In genomic region chr17:82547981-82548380, GRCh38 we compare ENCODE assay signal across 1 cellular context.
TF ChIP-seq lines count a peak whose summit lies in the region.

No MANE protein-coding gene starts in this region.

TF ChIP-seq in K562, 482 proteins besides CTCF, POLR2A, EP300 and RAD21 (continues in another document):
- TF ChIP-seq ZMIZ1 (IDR thresholded peaks at IDR 0.05; ENCODE audit: low read depth in 2 of 2, low read length in 2 of 2) (no peak), STAT5A (IDR thresholded peaks at IDR 0.05; ENCODE audit: borderline replicate concordance, low read length) (no peak), TRIM28 (IDR thresholded peaks at IDR 0.05) (peak; percentile 91), PTBP1 (IDR thresholded peaks at IDR 0.05; ENCODE audit: low read depth, low read length) (no peak), ZNF436 (CRISPR knock-in tag; IDR thresholded peaks at IDR 0.05) (no peak), MLLT1 (IDR thresholded peaks at IDR 0.05) (no peak), TRIM24 (IDR thresholded peaks at IDR 0.05) (0 out of 4 replicates have a peak, but pooled peaks of 1 of the 2 experiments have one; percentile 28), RCOR1 (IDR thresholded peaks at IDR 0.05; ENCODE audit: borderline replicate concordance in 1 of 2, low read depth in 2 of 2, low read length in 2 of 2) (peak in 1 of 2 experiments; percentile 29; a peak in 1 of 4 replicates), SNIP1 (IDR thresholded peaks at IDR 0.05; ENCODE audit: low read depth) (no peak), CHD4 (IDR thresholded peaks at IDR 0.05; ENCODE audit: insufficient read depth, insufficient replicate concordance, low read depth, low read length, poor library complexity, severe bottlenecking) (no peak), CBX2 (IDR thresholded peaks at IDR 0.05; ENCODE audit: insufficient read depth, low read length, poor library complexity, severe bottlenecking) (no peak), ZNF354B (CRISPR knock-in tag; IDR thresholded peaks at IDR 0.05) (no peak), ZFP91 (CRISPR knock-in tag; IDR thresholded peaks at IDR 0.05) (no peak), NR1H2 (CRISPR knock-in tag; IDR thresholded peaks at IDR 0.05) (no peak), TSC22D4 (tag; IDR thresholded peaks at IDR 0.05) (no peak), ZC3H11A (IDR thresholded peaks at IDR 0.05; ENCODE audit: low read depth, low read length) (no peak), E2F1 (CRISPR knock-in tag; IDR thresholded peaks at IDR 0.05) (no peak), ZBTB17 (CRISPR knock-in tag; IDR thresholded peaks at IDR 0.05) (no peak), STAG1 (CRISPR knock-in tag; IDR thresholded peaks at IDR 0.05; ENCODE audit: borderline replicate concordance) (no peak), ZNF407 (IDR thresholded peaks at IDR 0.05; ENCODE audit: low read depth) (peak; percentile 75), STAT6 (CRISPR knock-in tag; IDR thresholded peaks at IDR 0.05) (no peak), BCOR (IDR thresholded peaks at IDR 0.05) (0 out of 2 replicates have a peak, but pooled peaks have one; percentile 46), SREBF1 (IDR thresholded peaks at IDR 0.05; ENCODE audit: borderline replicate concordance, low read depth, low read length) (no peak), KDM5B (IDR thresholded peaks at IDR 0.05; ENCODE audit: insufficient replicate concordance, low read depth, low read length) (no peak), SIN3B (IDR thresholded peaks at IDR 0.05; ENCODE audit: low read depth) (no peak), RNF219 (CRISPR knock-in tag; IDR thresholded peaks at IDR 0.05) (no peak), CEBPB (tag; IDR thresholded peaks at IDR 0.05) (no peak), ZFP36 (IDR thresholded peaks at IDR 0.05; ENCODE audit: low read depth, low read length, partially characterized antibody) (peak; percentile 93), PHF8 (IDR thresholded peaks at IDR 0.05; ENCODE audit: borderline replicate concordance, low read length) (no peak), PHF20 (IDR thresholded peaks at IDR 0.05; ENCODE audit: partially characterized antibody) (no peak), SMARCA5 (IDR thresholded peaks at IDR 0.05) (0 out of 2 replicates have a peak, but pooled peaks have one; percentile 43), SP1 (CRISPR knock-in tag; IDR thresholded peaks at IDR 0.05) (no peak), ZNF644 (tag; IDR thresholded peaks at IDR 0.05; ENCODE audit: low read depth) (no peak), TFE3 (CRISPR knock-in tag; IDR thresholded peaks at IDR 0.05) (no peak)
